Comparison of ENCODE assay signal across 20 cellular contexts in genomic region chr18:21834301-21834660, GRCh38.
"Had no signal": no experiment of that assay in that cellular context is flagged by ENCODE, and none has a peak within 500 bp of the region (broad histone marks: within the 10 kb centered on the region; RNA-seq: fewer than 3 reads in every experiment).

No MANE protein-coding gene starts in this region.

- H3K4me3 ChIP-seq: adrenal gland, ascending aorta, colonic mucosa, mucosa of descending colon, thoracic aorta, upper lobe of left lung had no signal

- H3K4me3 Mint-ChIP-seq: activated naive CD8-positive, alpha-beta T cell; activated T-cell treated with anti-CD3 and anti-CD28 coated beads, Interleukin-2, amount 50 U/mL, for 24 hours; central memory CD8-positive, alpha-beta T cell; naive B cell had no signal

- H3K27ac Mint-ChIP-seq: activated naive CD8-positive, alpha-beta T cell; activated T-cell treated with anti-CD3 and anti-CD28 coated beads, Interleukin-2, amount 50 U/mL, for 24 hours; activated T-helper 2 cell treated with anti-CD3 and anti-CD28 coated beads, Interferon-gamma antibody, Interleukin-2, Interleukin-4, amounts not matched to agents 10 μg/mL and 5 μg/mL and 100 μg/mL, durations not matched to agents 14 hours and 24 hours and 36 hours; naive B cell; progenitor cell of endocrine pancreas had no signal

- H3K27ac ChIP-seq: adrenal gland, brain microvascular endothelial cell, colonic mucosa, epithelial cell of prostate, upper lobe of left lung had no signal

- DNase-seq: activated CD8-positive, alpha-beta memory T cell treated with anti-CD3 and anti-CD28 coated beads for 24 hours; activated CD8-positive, alpha-beta memory T cell treated with anti-CD3 and anti-CD28 coated beads, Interleukin-2, amount 50 U/mL, for 4 hours; activated naive CD4-positive, alpha-beta T cell; activated T-cell treated with anti-CD3 and anti-CD28 coated beads, Interleukin-2, amount 50 U/mL, for 24 hours; adrenal gland; brain microvascular endothelial cell; colonic mucosa; kidney; mucosa of descending colon; naive B cell; stimulated activated CD4-positive, alpha-beta T cell treated with anti-CD3 and anti-CD28 coated beads, Interleukin-4, amount 100 ng/mL, for 24 hours; stimulated activated naive CD4-positive, alpha-beta T cell treated with Interleukin-2 at 50 U/mL for 16 hours; upper lobe of left lung had no signal

- H3K36me3 ChIP-seq: colonic mucosa had no signal

- H3K27me3 Mint-ChIP-seq: activated naive CD8-positive, alpha-beta T cell; activated T-cell treated with anti-CD3 and anti-CD28 coated beads, Interleukin-2, amount 50 U/mL, for 24 hours; central memory CD8-positive, alpha-beta T cell; naive B cell; progenitor cell of endocrine pancreas had no signal

- ATAC-seq: mucosa of descending colon had no signal

- H3K4me1 Mint-ChIP-seq: central memory CD8-positive, alpha-beta T cell; naive B cell had no signal

- H3K27me3 ChIP-seq: adrenal gland, ascending aorta, brain microvascular endothelial cell, colonic mucosa, upper lobe of left lung had no signal

- H3K9me3 ChIP-seq: adrenal gland, ascending aorta, colonic mucosa, mucosa of descending colon, thoracic aorta, upper lobe of left lung had no signal

- H3K9me3 Mint-ChIP-seq: activated T-cell treated with anti-CD3 and anti-CD28 coated beads, Interleukin-2, amount 50 U/mL, for 24 hours; activated T-helper 2 cell treated with anti-CD3 and anti-CD28 coated beads, Interferon-gamma antibody, Interleukin-2, Interleukin-4, amounts not matched to agents 10 μg/mL and 5 μg/mL and 100 μg/mL, durations not matched to agents 14 hours and 24 hours and 36 hours; central memory CD8-positive, alpha-beta T cell; naive B cell had no signal

- H3K4me1 ChIP-seq: colonic mucosa had no signal
